ENCODE assay signal across 1 cellular context in the genomic region with DNA sequence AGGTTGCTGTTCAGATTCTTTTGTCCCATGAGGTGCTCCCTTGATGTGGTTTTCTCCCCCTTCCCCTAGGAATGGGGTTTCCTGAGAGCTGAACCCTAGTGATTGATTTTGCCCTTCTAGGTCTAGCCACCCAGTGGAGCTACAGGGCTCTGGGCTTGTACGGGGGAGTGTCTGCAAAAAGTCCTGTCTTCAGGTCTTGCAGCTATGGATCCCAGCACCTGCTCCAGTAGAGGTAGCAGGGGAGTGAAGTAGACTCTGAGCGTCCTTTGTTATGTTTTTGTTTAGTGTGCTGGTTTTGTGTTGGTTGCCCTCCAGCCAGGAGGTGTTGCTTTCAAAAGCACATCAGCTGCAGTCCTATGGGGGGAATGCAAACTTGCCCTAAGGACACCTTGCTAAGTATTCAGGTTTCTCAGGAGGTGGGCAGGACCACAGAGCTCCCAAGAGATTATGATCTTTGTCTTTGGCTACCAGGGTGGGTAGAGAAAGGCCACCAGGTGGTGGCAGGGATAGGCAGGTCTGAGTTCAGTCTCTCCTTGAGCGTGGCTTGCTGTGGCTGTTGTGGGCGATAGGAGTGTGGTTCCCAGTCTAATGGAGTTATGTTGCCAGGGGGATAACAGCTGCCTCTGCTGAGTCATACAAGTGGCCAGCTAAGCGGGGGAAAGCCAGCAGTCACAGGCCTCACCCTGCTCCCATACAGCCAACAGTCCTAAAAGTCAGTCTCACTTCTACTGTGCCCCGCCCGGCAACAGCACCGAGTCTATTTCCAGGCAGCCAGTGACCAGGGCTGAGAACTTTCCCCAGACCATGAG.
A peak's percentile ranks its signal among the peaks of the same experiment; 100 is the strongest.
TF ChIP-seq lines count a peak whose summit lies in the region.

No MANE protein-coding gene starts in this region.

TF ChIP-seq in K562, 482 proteins besides CTCF, POLR2A, EP300 and RAD21 (continued from another document):
- TF ChIP-seq ZNF766 (CRISPR knock-in tag; conservative IDR thresholded peaks at IDR 0.05) (no peak), EHMT2 (IDR thresholded peaks at IDR 0.05) (peak; percentile 42; the same call in 1 of the 2 replicates), MYC (IDR thresholded peaks at IDR 0.05; ENCODE audit: low read depth, low read length) (0 out of 2 replicates have a peak, but pooled peaks have one; percentile 15), MYC (CRISPR knock-in tag; IDR thresholded peaks at IDR 0.05; ENCODE audit: borderline replicate concordance, low read depth) (no peak), GATA2 (CRISPR knock-in tag; IDR thresholded peaks at IDR 0.05) (peak; percentile 65), ZNF316 (IDR thresholded peaks at IDR 0.05) (peak; percentile 88), MXI1 (IDR thresholded peaks at IDR 0.05; ENCODE audit: low read depth, low read length) (peak; percentile 86), MTA2 (IDR thresholded peaks at IDR 0.05; ENCODE audit: low read depth) (peak; percentile 54; the same call in 1 of the 2 replicates), ZFX (CRISPR knock-in tag; IDR thresholded peaks at IDR 0.05) (peak; percentile 84), YY1 (IDR thresholded peaks at IDR 0.05; ENCODE audit: borderline replicate concordance in 1 of 3, control insufficient read depth in 1 of 3, extremely low read depth in 1 of 3, insufficient read depth in 3 of 3, insufficient read length in 1 of 3, insufficient replicate concordance in 2 of 3, low read depth in 1 of 3, low read length in 2 of 3) (peak in 1 of 3 experiments; percentile 15), NFE2 (IDR thresholded peaks at IDR 0.05; ENCODE audit: low read depth) (peak; percentile 97), MAFK (IDR thresholded peaks at IDR 0.05; ENCODE audit: low read length) (peak; percentile 84), MYNN (IDR thresholded peaks at IDR 0.05) (0 out of 2 replicates have a peak, but pooled peaks have one; percentile 52), MYNN (CRISPR knock-in tag; IDR thresholded peaks at IDR 0.05) (no peak), ZFP36 (IDR thresholded peaks at IDR 0.05; ENCODE audit: low read depth, low read length, partially characterized antibody) (peak; percentile 23), ZKSCAN8 (CRISPR knock-in tag; IDR thresholded peaks at IDR 0.05) (no peak), FOXK2 (conservative IDR thresholded peaks at IDR 0.05 in 1 of 2, IDR thresholded peaks at IDR 0.05 in 1 of 2; ENCODE audit: low read depth in 2 of 2) (peak; percentile 48 to 56; a peak in 2 of 4 replicates), MAFG (tag; conservative IDR thresholded peaks at IDR 0.05) (peak; percentile 87), POLR2AphosphoS5 (IDR thresholded peaks at IDR 0.05; ENCODE audit: control insufficient read depth, insufficient read depth, low read depth, low read length) (peak; percentile 40; the same call in 1 of the 2 replicates), HEY1 (CRISPR knock-in tag; IDR thresholded peaks at IDR 0.05; ENCODE audit: borderline replicate concordance) (no peak), FOXJ3 (CRISPR knock-in tag; IDR thresholded peaks at IDR 0.05) (peak; percentile 76; the same call in 1 of the 2 replicates), ZNF584 (CRISPR knock-in tag; IDR thresholded peaks at IDR 0.05; ENCODE audit: low read depth) (no peak), JUND (IDR thresholded peaks at IDR 0.05; ENCODE audit: borderline replicate concordance, low read depth, low read length) (peak; percentile 80), JUND (tag; IDR thresholded peaks at IDR 0.05; ENCODE audit: borderline replicate concordance, low read depth, low read length) (peak; percentile 77; the same call in 1 of the 3 replicates), KAT8 (IDR thresholded peaks at IDR 0.05; ENCODE audit: low read depth) (no peak), C11orf30 (IDR thresholded peaks at IDR 0.05; ENCODE audit: low read depth) (peak; percentile 90), POU5F1 (IDR thresholded peaks at IDR 0.05; ENCODE audit: borderline replicate concordance, low read depth, low read length, partially characterized antibody) (no peak), CC2D1A (IDR thresholded peaks at IDR 0.05) (peak; percentile 18; the same call in 1 of the 2 replicates), CCNT2 (IDR thresholded peaks at IDR 0.05; ENCODE audit: borderline replicate concordance, extremely low read depth, insufficient read length, low read depth, low read length) (peak; percentile 56), MTA3 (IDR thresholded peaks at IDR 0.05; ENCODE audit: borderline replicate concordance) (0 out of 2 replicates have a peak, but pooled peaks have one; percentile 58), TBP (optimal IDR thresholded peaks at IDR 0.05; ENCODE audit: low read depth, low read length) (peak; percentile 24), NCOR1 (IDR thresholded peaks at IDR 0.05) (peak; percentile 57; the same call in 1 of the 2 replicates), L3MBTL2 (IDR thresholded peaks at IDR 0.05) (peak; percentile 50; the same call in 1 of the 2 replicates), NEUROD1 (IDR thresholded peaks at IDR 0.05; ENCODE audit: borderline replicate concordance, low read depth, low read length, partially characterized antibody) (peak; percentile 62), BHLHE40 (IDR thresholded peaks at IDR 0.05; ENCODE audit: low read length) (0 out of 2 replicates have a peak, but pooled peaks have one; percentile 19), ZNF282 (CRISPR knock-in tag; IDR thresholded peaks at IDR 0.05) (no peak)
- TF ChIP-seq, protein P1, sequence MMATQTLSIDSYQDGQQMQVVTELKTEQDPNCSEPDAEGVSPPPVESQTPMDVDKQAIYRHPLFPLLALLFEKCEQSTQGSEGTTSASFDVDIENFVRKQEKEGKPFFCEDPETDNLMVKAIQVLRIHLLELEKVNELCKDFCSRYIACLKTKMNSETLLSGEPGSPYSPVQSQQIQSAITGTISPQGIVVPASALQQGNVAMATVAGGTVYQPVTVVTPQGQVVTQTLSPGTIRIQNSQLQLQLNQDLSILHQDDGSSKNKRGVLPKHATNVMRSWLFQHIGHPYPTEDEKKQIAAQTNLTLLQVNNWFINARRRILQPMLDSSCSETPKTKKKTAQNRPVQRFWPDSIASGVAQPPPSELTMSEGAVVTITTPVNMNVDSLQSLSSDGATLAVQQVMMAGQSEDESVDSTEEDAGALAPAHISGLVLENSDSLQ (IDR thresholded peaks at IDR 0.05), result 0 out of 2 replicates have a peak, but pooled peaks have one; percentile 5
- TF ChIP-seq, protein P2, sequence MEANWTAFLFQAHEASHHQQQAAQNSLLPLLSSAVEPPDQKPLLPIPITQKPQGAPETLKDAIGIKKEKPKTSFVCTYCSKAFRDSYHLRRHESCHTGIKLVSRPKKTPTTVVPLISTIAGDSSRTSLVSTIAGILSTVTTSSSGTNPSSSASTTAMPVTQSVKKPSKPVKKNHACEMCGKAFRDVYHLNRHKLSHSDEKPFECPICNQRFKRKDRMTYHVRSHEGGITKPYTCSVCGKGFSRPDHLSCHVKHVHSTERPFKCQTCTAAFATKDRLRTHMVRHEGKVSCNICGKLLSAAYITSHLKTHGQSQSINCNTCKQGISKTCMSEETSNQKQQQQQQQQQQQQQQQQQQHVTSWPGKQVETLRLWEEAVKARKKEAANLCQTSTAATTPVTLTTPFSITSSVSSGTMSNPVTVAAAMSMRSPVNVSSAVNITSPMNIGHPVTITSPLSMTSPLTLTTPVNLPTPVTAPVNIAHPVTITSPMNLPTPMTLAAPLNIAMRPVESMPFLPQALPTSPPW (CRISPR knock-in tag; IDR thresholded peaks at IDR 0.05), result peak; percentile 43; the same call in 1 of the 2 replicates
- TF ChIP-seq, protein P3, sequence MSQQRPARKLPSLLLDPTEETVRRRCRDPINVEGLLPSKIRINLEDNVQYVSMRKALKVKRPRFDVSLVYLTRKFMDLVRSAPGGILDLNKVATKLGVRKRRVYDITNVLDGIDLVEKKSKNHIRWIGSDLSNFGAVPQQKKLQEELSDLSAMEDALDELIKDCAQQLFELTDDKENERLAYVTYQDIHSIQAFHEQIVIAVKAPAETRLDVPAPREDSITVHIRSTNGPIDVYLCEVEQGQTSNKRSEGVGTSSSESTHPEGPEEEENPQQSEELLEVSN (IDR thresholded peaks at IDR 0.05; ENCODE audit: borderline replicate concordance in 1 of 2, extremely low read depth in 1 of 2, insufficient read depth in 1 of 2, insufficient read length in 1 of 2, low read depth in 1 of 2, low read length in 1 of 2, poor library complexity in 1 of 2, severe bottlenecking in 1 of 2), result peak; percentile 70 to 72
- TF ChIP-seq, protein P4, sequence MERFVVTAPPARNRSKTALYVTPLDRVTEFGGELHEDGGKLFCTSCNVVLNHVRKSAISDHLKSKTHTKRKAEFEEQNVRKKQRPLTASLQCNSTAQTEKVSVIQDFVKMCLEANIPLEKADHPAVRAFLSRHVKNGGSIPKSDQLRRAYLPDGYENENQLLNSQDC (CRISPR knock-in tag; IDR thresholded peaks at IDR 0.05), result no peak
- TF ChIP-seq, protein P5, sequence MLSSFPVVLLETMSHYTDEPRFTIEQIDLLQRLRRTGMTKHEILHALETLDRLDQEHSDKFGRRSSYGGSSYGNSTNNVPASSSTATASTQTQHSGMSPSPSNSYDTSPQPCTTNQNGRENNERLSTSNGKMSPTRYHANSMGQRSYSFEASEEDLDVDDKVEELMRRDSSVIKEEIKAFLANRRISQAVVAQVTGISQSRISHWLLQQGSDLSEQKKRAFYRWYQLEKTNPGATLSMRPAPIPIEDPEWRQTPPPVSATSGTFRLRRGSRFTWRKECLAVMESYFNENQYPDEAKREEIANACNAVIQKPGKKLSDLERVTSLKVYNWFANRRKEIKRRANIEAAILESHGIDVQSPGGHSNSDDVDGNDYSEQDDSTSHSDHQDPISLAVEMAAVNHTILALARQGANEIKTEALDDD (IDR thresholded peaks at IDR 0.05), result peak; percentile 37; the same call in 1 of the 2 replicates
- TF ChIP-seq, protein P6, sequence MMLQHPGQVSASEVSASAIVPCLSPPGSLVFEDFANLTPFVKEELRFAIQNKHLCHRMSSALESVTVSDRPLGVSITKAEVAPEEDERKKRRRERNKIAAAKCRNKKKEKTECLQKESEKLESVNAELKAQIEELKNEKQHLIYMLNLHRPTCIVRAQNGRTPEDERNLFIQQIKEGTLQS (IDR thresholded peaks at IDR 0.05), result peak; percentile 73
- TF ChIP-seq, protein P6 (CRISPR knock-in tag; conservative IDR thresholded peaks at IDR 0.05), result no peak; the same call in 1 of the 2 replicates
- TF ChIP-seq, protein P7, sequence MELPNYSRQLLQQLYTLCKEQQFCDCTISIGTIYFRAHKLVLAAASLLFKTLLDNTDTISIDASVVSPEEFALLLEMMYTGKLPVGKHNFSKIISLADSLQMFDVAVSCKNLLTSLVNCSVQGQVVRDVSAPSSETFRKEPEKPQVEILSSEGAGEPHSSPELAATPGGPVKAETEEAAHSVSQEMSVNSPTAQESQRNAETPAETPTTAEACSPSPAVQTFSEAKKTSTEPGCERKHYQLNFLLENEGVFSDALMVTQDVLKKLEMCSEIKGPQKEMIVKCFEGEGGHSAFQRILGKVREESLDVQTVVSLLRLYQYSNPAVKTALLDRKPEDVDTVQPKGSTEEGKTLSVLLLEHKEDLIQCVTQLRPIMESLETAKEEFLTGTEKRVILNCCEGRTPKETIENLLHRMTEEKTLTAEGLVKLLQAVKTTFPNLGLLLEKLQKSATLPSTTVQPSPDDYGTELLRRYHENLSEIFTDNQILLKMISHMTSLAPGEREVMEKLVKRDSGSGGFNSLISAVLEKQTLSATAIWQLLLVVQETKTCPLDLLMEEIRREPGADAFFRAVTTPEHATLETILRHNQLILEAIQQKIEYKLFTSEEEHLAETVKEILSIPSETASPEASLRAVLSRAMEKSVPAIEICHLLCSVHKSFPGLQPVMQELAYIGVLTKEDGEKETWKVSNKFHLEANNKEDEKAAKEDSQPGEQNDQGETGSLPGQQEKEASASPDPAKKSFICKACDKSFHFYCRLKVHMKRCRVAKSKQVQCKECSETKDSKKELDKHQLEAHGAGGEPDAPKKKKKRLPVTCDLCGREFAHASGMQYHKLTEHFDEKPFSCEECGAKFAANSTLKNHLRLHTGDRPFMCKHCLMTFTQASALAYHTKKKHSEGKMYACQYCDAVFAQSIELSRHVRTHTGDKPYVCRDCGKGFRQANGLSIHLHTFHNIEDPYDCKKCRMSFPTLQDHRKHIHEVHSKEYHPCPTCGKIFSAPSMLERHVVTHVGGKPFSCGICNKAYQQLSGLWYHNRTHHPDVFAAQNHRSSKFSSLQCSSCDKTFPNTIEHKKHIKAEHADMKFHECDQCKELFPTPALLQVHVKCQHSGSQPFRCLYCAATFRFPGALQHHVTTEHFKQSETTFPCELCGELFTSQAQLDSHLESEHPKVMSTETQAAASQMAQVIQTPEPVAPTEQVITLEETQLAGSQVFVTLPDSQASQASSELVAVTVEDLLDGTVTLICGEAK (IDR thresholded peaks at IDR 0.05), result no peak
- TF ChIP-seq, protein P7 (CRISPR knock-in tag; IDR thresholded peaks at IDR 0.05), result no peak
